In genomic region chr9:125472926-125473701, GRCh38 we compare ENCODE assay signal across 9 cellular contexts.
DNase-seq lines count a peak whose midpoint lies in the region; ATAC-seq and TF ChIP-seq lines count a peak whose summit lies in the region.
"Had no signal": no experiment of that assay in that cellular context is flagged by ENCODE, and none has a peak within 500 bp of the region (broad histone marks: within the 10 kb centered on the region; RNA-seq: fewer than 3 reads in every experiment).

No MANE protein-coding gene starts in this region.

- H3K27ac Mint-ChIP-seq in CD8-positive, alpha-beta memory T cell, result peak overlapping the region in 1 of 8 donors; percentile 43
- no peak overlapping the region for H3K27ac Mint-ChIP-seq in neural crest cell (ENCODE audit: unreplicated experiment)
- H3K27ac Mint-ChIP-seq in naive thymus-derived CD8-positive, alpha-beta T cell, result no peak overlapping the region

- no peak for TF ChIP-seq POLR2A in body of pancreas (IDR thresholded peaks at IDR 0.05)

- CTCF ChIA-PET in CD8-positive, alpha-beta memory T cell (lab: Charles Lee), result no interaction called here

- peaks cover 4% of the 10 kb centered on the region for H3K36me3 ChIP-seq in CD8-positive, alpha-beta memory T cell (ENCODE audit: insufficient read depth, low read length)
- H3K36me3 ChIP-seq in body of pancreas (replicated peaks in 1 of 2; ENCODE audit: insufficient read depth in 1 of 2, low read depth in 2 of 2), result no peaks in the 10 kb centered on the region

- no peak overlapping the region for H3K4me3 ChIP-seq in CD8-positive, alpha-beta memory T cell (ENCODE audit: low read length)
- H3K4me3 ChIP-seq in fibroblast of mammary gland (ENCODE audit: control insufficient read depth, low read depth, low read length) (no peak overlapping the region), body of pancreas (no peak overlapping the region)

- no peaks in the 10 kb centered on the region for H3K9me3 Mint-ChIP-seq in CD8-positive, alpha-beta memory T cell
- no peaks in the 10 kb centered on the region for H3K9me3 Mint-ChIP-seq in neural crest cell
- H3K9me3 Mint-ChIP-seq in naive thymus-derived CD8-positive, alpha-beta T cell, result no peaks in the 10 kb centered on the region

- no peaks in the 10 kb centered on the region for H3K27me3 Mint-ChIP-seq in CD8-positive, alpha-beta memory T cell
- H3K27me3 Mint-ChIP-seq in neural crest cell (ENCODE audit: low read depth), result no peaks in the 10 kb centered on the region
- H3K27me3 Mint-ChIP-seq in naive thymus-derived CD8-positive, alpha-beta T cell, result no peaks in the 10 kb centered on the region

- ATAC-seq in body of pancreas, result no peak
- ATAC-seq in naive thymus-derived CD8-positive, alpha-beta T cell, result no peak

- H3K36me3 Mint-ChIP-seq in CD8-positive, alpha-beta memory T cell, result peaks cover 6 to 77% (median 19%) of the 10 kb centered on the region in 3 donors
- H3K36me3 Mint-ChIP-seq in neural crest cell (ENCODE audit: low read depth), result no peaks in the 10 kb centered on the region
- peaks cover 0 to 66% (median 2%) of the 10 kb centered on the region in 3 donors for H3K36me3 Mint-ChIP-seq in naive thymus-derived CD8-positive, alpha-beta T cell

- intact Hi-C loops in body of pancreas (cut with DNase I), result no loop called here

- no peaks in the 10 kb centered on the region for H3K27me3 ChIP-seq in CD8-positive, alpha-beta memory T cell (ENCODE audit: insufficient read depth, low read length, poor library complexity, severe bottlenecking)
- no peaks in the 10 kb centered on the region for H3K27me3 ChIP-seq in body of pancreas

- POLR2A ChIA-PET in CD8-positive, alpha-beta memory T cell (lab: Charles Lee), result no interaction called here
- POLR2A ChIA-PET in naive thymus-derived CD8-positive, alpha-beta T cell (lab: Charles Lee), result interaction anchor here (0.7 kb wide), 1 partner anchor 120 kb away, joined by 4 read pairs; no protein-coding TSS in a partner anchor

- H3K9me3 ChIP-seq in CD8-positive, alpha-beta memory T cell (ENCODE audit: low read length), result no peaks in the 10 kb centered on the region
- no peaks in the 10 kb centered on the region for H3K9me3 ChIP-seq in body of pancreas

- H3K4me1 Mint-ChIP-seq in CD8-positive, alpha-beta memory T cell, result no peaks in the 10 kb centered on the region
- H3K4me1 Mint-ChIP-seq in neural crest cell, result peaks cover 45% of the 10 kb centered on the region
- peaks cover 0 to 8% (median 0%) of the 10 kb centered on the region in 4 donors for H3K4me1 Mint-ChIP-seq in naive thymus-derived CD8-positive, alpha-beta T cell

- TF ChIP-seq CTCF in fibroblast of mammary gland (conservative IDR thresholded peaks at IDR 0.05; ENCODE audit: control insufficient read depth, insufficient read depth, low read depth, low read length) (no peak), neural crest cell (conservative IDR thresholded peaks at IDR 0.05) (no peak), body of pancreas (IDR thresholded peaks at IDR 0.05) (no peak)

- DNase-seq in CD8-positive, alpha-beta memory T cell, result no peak
- DNase-seq in NCI-H69 (lab: John Stamatoyannopoulos, UW) (peak; percentile 45), fibroblast of mammary gland (ENCODE audit: low read depth) (peak; percentile 75), neural crest cell (ENCODE audit: low read depth, low spot score) (no peak), NCI-H2081 (lab: John Stamatoyannopoulos, UW) (no peak), body of pancreas (no peak), SW 1271 (lab: John Stamatoyannopoulos, UW) (no peak)
- no peak for DNase-seq in naive thymus-derived CD8-positive, alpha-beta T cell
- DNase-seq: activated CD8-positive, alpha-beta memory T cell treated with anti-CD3 and anti-CD28 coated beads for 24 hours had no signal

- no peak overlapping the region for H3K4me3 Mint-ChIP-seq in CD8-positive, alpha-beta memory T cell
- peak overlapping the region; percentile 24 for H3K4me3 Mint-ChIP-seq in neural crest cell
- no peak overlapping the region for H3K4me3 Mint-ChIP-seq in naive thymus-derived CD8-positive, alpha-beta T cell

- 65 to 67% methylated on average over 11 of the region's 11 CpGs for WGBS in body of pancreas, 2 donors

- H3K4me1 ChIP-seq in CD8-positive, alpha-beta memory T cell (ENCODE audit: insufficient read depth, low read length), result no peaks in the 10 kb centered on the region
- no peaks in the 10 kb centered on the region for H3K4me1 ChIP-seq in body of pancreas

- H3K27ac ChIP-seq in CD8-positive, alpha-beta memory T cell (ENCODE audit: low read depth, low read length), result peak overlapping the region; percentile 39
- H3K27ac ChIP-seq in body of pancreas, result no peak overlapping the region

Comparison
In these comparisons a context has a peak if more than half of its experiments do, and no peak if none do; other contexts are left out.
1. DNase-seq: peak in NCI-H69 (single experiment) and fibroblast of mammary gland (single experiment); none in CD8-positive, alpha-beta memory T cell (0 of 5), neural crest cell (single experiment), NCI-H2081 (0 of 2), body of pancreas (0 of 4), SW 1271 (0 of 2) and naive thymus-derived CD8-positive, alpha-beta T cell (0 of 10).